Comparison of ENCODE assay signal across 23 cellular contexts in genomic region chr12:29660847-29661246, GRCh38.
DNase-seq lines count a peak whose midpoint lies in the region; ATAC-seq and TF ChIP-seq lines count a peak whose summit lies in the region.
"Had no signal": no experiment of that assay in that cellular context is flagged by ENCODE, and none has a peak within 500 bp of the region (broad histone marks: within the 10 kb centered on the region; RNA-seq: fewer than 3 reads in every experiment).

No MANE protein-coding gene starts in this region.

- H3K27ac ChIP-seq in heart right ventricle: peak overlapping the region in 2 of 10 donors; percentile 12 to 16
- no peak overlapping the region for H3K27ac ChIP-seq in right cardiac atrium (ENCODE audit: low read length)
- H3K27ac ChIP-seq in GM23338 (ENCODE audit: low read depth): no peak overlapping the region
- H3K27ac ChIP-seq in psoas muscle: peak overlapping the region; percentile 32
- H3K27ac ChIP-seq: A549; BLaER1 treated with 17β-estradiol and CSF1 and Interleukin-3, amounts not matched to agents 10 nM and 100 nM; GM23248 had no signal

- no peaks in the 10 kb centered on the region for H3K79me2 ChIP-seq in GM23338 (replicated peaks; ENCODE audit: insufficient read depth)

- H4K20me1 ChIP-seq in GM23338 (replicated peaks; ENCODE audit: insufficient read depth): no peaks in the 10 kb centered on the region
- H4K20me1 ChIP-seq: BLaER1 treated with 17β-estradiol and CSF1 and Interleukin-3, amounts not matched to agents 10 nM and 100 nM had no signal

- DNase-seq in heart right ventricle (no peak), right cardiac atrium (no peak), GM23338 (ENCODE audit: low spot score) (peak; percentile 22), psoas muscle (no peak), type B pancreatic cell (ENCODE audit: extremely low spot score, unreplicated experiment) (no peak)
- no peak for DNase-seq in stimulated activated CD4-positive, alpha-beta T cell treated with anti-CD3 and anti-CD28 coated beads, Interleukin-4, amount 100 ng/mL, for 1 hour
- DNase-seq: 8988T; ACHN; AML-193; BE2C; CD4-positive, alpha-beta T cell; CD8-positive, alpha-beta memory T cell; DMS 273 treated with DMSO at 0.1 percent for 48 hours; DMS79; EL; GDM1; GM23248; HFFc6 had no signal

- no peak overlapping the region for H2AFZ ChIP-seq in GM23338
- H2AFZ ChIP-seq: GM23248 had no signal

- H3K27me3 Mint-ChIP-seq in GM23338 (ENCODE audit: insufficient read depth, low read depth, poor library complexity) (peaks cover 3% of the 10 kb centered on the region), type B pancreatic cell (no peaks in the 10 kb centered on the region)
- H3K27me3 Mint-ChIP-seq: CD4-positive, alpha-beta T cell had no signal

- H3K4me3 Mint-ChIP-seq in GM23338 (no peak overlapping the region), type B pancreatic cell (no peak overlapping the region)
- H3K4me3 Mint-ChIP-seq: CD14-positive monocyte; CD4-positive, alpha-beta T cell; CD8-positive, alpha-beta memory T cell; HFFc6 had no signal

- no peaks in the 10 kb centered on the region for H3K9me3 ChIP-seq in heart right ventricle
- H3K9me3 ChIP-seq in right cardiac atrium (ENCODE audit: control insufficient read depth, low read length): no peaks in the 10 kb centered on the region
- H3K9me3 ChIP-seq in psoas muscle: no peaks in the 10 kb centered on the region
- H3K9me3 ChIP-seq: A549; BE2C; BLaER1 treated with 17β-estradiol and CSF1 and Interleukin-3, amounts not matched to agents 10 nM and 100 nM; HAP-1 had no signal

- peaks cover 21% of the 10 kb centered on the region for H3K4me1 Mint-ChIP-seq in GM23338
- no peaks in the 10 kb centered on the region for H3K4me1 Mint-ChIP-seq in type B pancreatic cell (ENCODE audit: unreplicated experiment)
- H3K4me1 Mint-ChIP-seq: CD14-positive monocyte; CD8-positive, alpha-beta memory T cell had no signal

- H3K9me3 Mint-ChIP-seq in GM23338 (no peaks in the 10 kb centered on the region; the same call in 2 of the 3 replicates), type B pancreatic cell (no peaks in the 10 kb centered on the region)
- H3K9me3 Mint-ChIP-seq: CD4-positive, alpha-beta T cell had no signal

- TF ChIP-seq CTCF in heart right ventricle (IDR thresholded peaks at IDR 0.05) (no peak), GM23338 (conservative IDR thresholded peaks at IDR 0.05; ENCODE audit: low read depth in 2 of 2) (no peak), psoas muscle (IDR thresholded peaks at IDR 0.05) (no peak), type B pancreatic cell (conservative IDR thresholded peaks at IDR 0.05) (no peak)

- no peaks in the 10 kb centered on the region for H3K27me3 ChIP-seq in heart right ventricle
- no peaks in the 10 kb centered on the region for H3K27me3 ChIP-seq in right cardiac atrium (ENCODE audit: control insufficient read depth, insufficient read depth)
- H3K27me3 ChIP-seq in GM23338 (ENCODE audit: insufficient read depth): no peaks in the 10 kb centered on the region
- no peaks in the 10 kb centered on the region for H3K27me3 ChIP-seq in psoas muscle (ENCODE audit: insufficient read depth in 3 of 3, low read length in 2 of 3)
- H3K27me3 ChIP-seq: BE2C; BLaER1 treated with 17β-estradiol and CSF1 and Interleukin-3, amounts not matched to agents 10 nM and 100 nM had no signal

- no peak overlapping the region for H3K4me2 ChIP-seq in GM23338
- H3K4me2 ChIP-seq: A549; BLaER1 treated with 17β-estradiol and CSF1 and Interleukin-3, amounts not matched to agents 10 nM and 100 nM had no signal

- H3K4me3 ChIP-seq in heart right ventricle: no peak overlapping the region
- no peak overlapping the region for H3K4me3 ChIP-seq in right cardiac atrium (ENCODE audit: low read length)
- no peak overlapping the region for H3K4me3 ChIP-seq in GM23338
- no peak overlapping the region for H3K4me3 ChIP-seq in psoas muscle
- H3K4me3 ChIP-seq: A549; BLaER1 treated with 17β-estradiol and CSF1 and Interleukin-3, amounts not matched to agents 10 nM and 100 nM; GM12878; GM23248; HAP-1 had no signal

- H3K27ac Mint-ChIP-seq in GM23338 (no peak overlapping the region), type B pancreatic cell (no peak overlapping the region)
- H3K27ac Mint-ChIP-seq: CD14-positive monocyte; CD4-positive, alpha-beta T cell; CD8-positive, alpha-beta memory T cell; HFFc6 had no signal

- intact Hi-C loops in heart right ventricle (cut with DNase I) (loop anchor here in 1 of 10 donors (5.0 kb wide), 1 partner anchor 121 kb away; the partner anchor contains the start of gene TMTC1), right cardiac atrium (cut with DNase I) (no loop called here), psoas muscle (cut with DNase I) (loop anchor here in 1 of 2 donors (10.0 kb wide), 1 partner anchor 54 kb away; no protein-coding TSS in a partner anchor)

- peaks cover 5% of the 10 kb centered on the region for H3K9me2 ChIP-seq in GM23338 (ENCODE audit: insufficient read depth)

- WGBS in heart right ventricle, 2 donors: 54 to 80% methylated on average over 6 of the region's 6 CpGs
- WGBS in right cardiac atrium: 68% methylated on average over 6 of the region's 6 CpGs
- 57 to 66% (median 57%) methylated on average over 6 of the region's 6 CpGs for WGBS in psoas muscle, 3 donors

- H3K36me3 Mint-ChIP-seq in GM23338 (ENCODE audit: low read depth) (peaks cover 8% of the 10 kb centered on the region; the same call in 1 of the 3 replicates), type B pancreatic cell (peaks cover 34% of the 10 kb centered on the region)
- H3K36me3 Mint-ChIP-seq: CD8-positive, alpha-beta memory T cell had no signal

- H3K36me3 ChIP-seq in heart right ventricle (peaks cover 0 to 30% (median 0%) of the 10 kb centered on the region in 9 donors), GM23338 (ENCODE audit: insufficient read depth) (no peaks in the 10 kb centered on the region), psoas muscle (ENCODE audit: insufficient read depth in 1 of 2, low read depth in 1 of 2) (peaks cover 4 to 14% of the 10 kb centered on the region in 2 donors)
- H3K36me3 ChIP-seq: BE2C; BLaER1 treated with 17β-estradiol and CSF1 and Interleukin-3, amounts not matched to agents 10 nM and 100 nM; HAP-1 had no signal

- H3F3A ChIP-seq in GM23338 (replicated peaks; ENCODE audit: low read depth): no peaks in the 10 kb centered on the region

- ATAC-seq in heart right ventricle: peak in 5 of 8 donors; percentile 29 to 72 (median 54)
- ATAC-seq in right cardiac atrium: no peak
- ATAC-seq in GM23338: no peak
- peak in 1 of 4 donors; percentile 32 for ATAC-seq in psoas muscle
- ATAC-seq: A549, GM12878 had no signal

- H3K4me1 ChIP-seq in heart right ventricle (peaks cover 0 to 26% (median 8%) of the 10 kb centered on the region in 9 donors), right cardiac atrium (ENCODE audit: control insufficient read depth, insufficient read depth, low read length) (peaks cover 2% of the 10 kb centered on the region), GM23338 (ENCODE audit: insufficient read depth) (peaks cover 8% of the 10 kb centered on the region), psoas muscle (peaks cover 46% of the 10 kb centered on the region)
- H3K4me1 ChIP-seq: A549, BE2C, HAP-1 had no signal

TF ChIP-seq in GM23338, 12 proteins besides CTCF, POLR2A, EP300 and RAD21:
- TF ChIP-seq ZNF331 (CRISPR knock-in tag; IDR thresholded peaks at IDR 0.05; ENCODE audit: low read depth): no peak

Comparison
In these comparisons a context has a peak if more than half of its experiments do, and no peak if none do; other contexts are left out.
1. ATAC-seq: peak in heart right ventricle (5 of 8); none in right cardiac atrium (0 of 2) and GM23338 (single experiment).